In the genomic region with DNA sequence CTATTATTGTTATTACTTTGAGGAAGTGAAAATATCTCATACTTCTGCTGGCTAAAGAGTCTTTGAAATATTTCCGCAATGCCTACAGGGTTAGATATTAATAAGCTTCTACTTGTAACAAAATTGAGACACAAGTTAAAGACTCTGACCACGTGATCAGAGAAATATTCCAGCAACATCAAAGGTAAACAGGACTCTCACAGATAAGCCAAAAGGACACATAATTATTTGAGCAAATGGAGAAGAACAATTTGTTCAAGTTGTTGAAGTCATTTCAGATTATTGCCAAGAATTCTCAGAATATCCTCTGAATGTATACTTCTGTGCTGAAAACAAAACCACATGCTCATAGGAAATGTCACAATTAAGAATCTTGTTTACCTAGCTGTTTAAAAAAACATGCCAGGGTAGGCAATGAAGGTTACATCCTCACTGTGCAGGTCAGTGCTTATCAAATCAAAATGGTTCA, we compare ENCODE assay signal across 23 cellular contexts.
DNase-seq lines count a peak whose midpoint lies in the region; ATAC-seq, FAIRE-seq and TF ChIP-seq lines count a peak whose summit lies in the region.
"Had no signal": no experiment of that assay in that cellular context is flagged by ENCODE, and none has a peak within 500 bp of the region (broad histone marks: within the 10 kb centered on the region; RNA-seq: fewer than 3 reads in every experiment).

No MANE protein-coding gene starts in this region.

- DNase-seq in SIG-M5 treated with dmso at 0.1 percent for 504 hours (lab: John Stamatoyannopoulos, UW; ENCODE audit: unreplicated experiment) = peak; percentile 43
- DNase-seq in SIG-M5 (lab: John Stamatoyannopoulos, UW) = no peak
- peak; percentile 36 for DNase-seq in amniotic epithelial cell (ENCODE audit: low read depth)
- DNase-seq in left lobe of liver (ENCODE audit: low spot score) = no peak
- DNase-seq in GM19239 (ENCODE audit: insufficient read length, low spot score) = no peak
- DNase-seq in WERI-Rb-1 = no peak
- no peak for DNase-seq in COLO668 (lab: John Stamatoyannopoulos, UW; ENCODE audit: unreplicated experiment)
- DNase-seq: activated CD4-positive, alpha-beta memory T cell treated with anti-CD3 and anti-CD28 coated beads for 36 hours; activated naive CD8-positive, alpha-beta T cell treated with anti-CD3 and anti-CD28 coated beads, Interleukin-2, amount 10 ng/mL, durations not matched to agents 7 days and 5 days; activated T-cell treated with anti-CD3 and anti-CD28 coated beads, Interleukin-2, amount 50 U/mL, for 4 hours; CD4-positive, CD25-positive, alpha-beta regulatory T cell; DND-41; effector CD8-positive, alpha-beta T cell; foreskin keratinocyte; GM23248; naive thymus-derived CD8-positive, alpha-beta T cell; NCI-H1694; PC-3; psoas muscle; stimulated activated CD4-positive, alpha-beta T cell treated with anti-CD3 and anti-CD28 coated beads, Interleukin-12 subunit alpha, Interleukin-12 subunit beta, amount 100 ng/mL, for 4 hours; stimulated activated naive CD4-positive, alpha-beta T cell treated with Interleukin-2 at 50 U/mL for 16 hours had no signal

- no peak overlapping the region for H3K4me3 ChIP-seq in WERI-Rb-1 (ENCODE audit: low read depth, low read length)
- H3K4me3 ChIP-seq: GM23248, psoas muscle, SK-N-MC had no signal

- no peaks in the 10 kb centered on the region for H3K27me3 ChIP-seq in WERI-Rb-1 (ENCODE audit: insufficient read depth, low read depth, severe bottlenecking)
- H3K27me3 ChIP-seq: foreskin keratinocyte had no signal

- H3K27ac ChIP-seq in WERI-Rb-1 = no peak overlapping the region
- H3K27ac ChIP-seq: foreskin keratinocyte, GM23248, psoas muscle, SK-N-MC had no signal

- no peak for FAIRE-seq in GM19239 (lab: Jason Lieb, UNC)

- no peak for TF ChIP-seq CTCF in WERI-Rb-1 (IDR thresholded peaks at IDR 0.05; ENCODE audit: low read depth, low read length)

- no peaks in the 10 kb centered on the region for H3K36me3 ChIP-seq in WERI-Rb-1

- H3K9me3 ChIP-seq in WERI-Rb-1 (ENCODE audit: severe bottlenecking) = no peaks in the 10 kb centered on the region
- H3K9me3 ChIP-seq: psoas muscle had no signal

- peak; percentile 68 for ATAC-seq in left lobe of liver
- ATAC-seq in GM19452 (IDR thresholded peaks at IDR 0.05; ENCODE audit: unreplicated experiment) = no peak
- ATAC-seq: activated T-cell treated with anti-CD3 and anti-CD28 coated beads, Interleukin-2, amount 50 U/mL, for 4 hours; foreskin keratinocyte; naive thymus-derived CD8-positive, alpha-beta T cell; PC-3; psoas muscle had no signal

Comparison
In these comparisons a context has a peak if more than half of its experiments do, and no peak if none do; other contexts are left out.
1. DNase-seq: peak in SIG-M5 treated with dmso at 0.1 percent for 504 hours (single experiment) and amniotic epithelial cell (single experiment); none in SIG-M5 (single experiment), left lobe of liver (single experiment), GM19239 (single experiment), WERI-Rb-1 (single experiment) and COLO668 (single experiment).